In the genomic region with DNA sequence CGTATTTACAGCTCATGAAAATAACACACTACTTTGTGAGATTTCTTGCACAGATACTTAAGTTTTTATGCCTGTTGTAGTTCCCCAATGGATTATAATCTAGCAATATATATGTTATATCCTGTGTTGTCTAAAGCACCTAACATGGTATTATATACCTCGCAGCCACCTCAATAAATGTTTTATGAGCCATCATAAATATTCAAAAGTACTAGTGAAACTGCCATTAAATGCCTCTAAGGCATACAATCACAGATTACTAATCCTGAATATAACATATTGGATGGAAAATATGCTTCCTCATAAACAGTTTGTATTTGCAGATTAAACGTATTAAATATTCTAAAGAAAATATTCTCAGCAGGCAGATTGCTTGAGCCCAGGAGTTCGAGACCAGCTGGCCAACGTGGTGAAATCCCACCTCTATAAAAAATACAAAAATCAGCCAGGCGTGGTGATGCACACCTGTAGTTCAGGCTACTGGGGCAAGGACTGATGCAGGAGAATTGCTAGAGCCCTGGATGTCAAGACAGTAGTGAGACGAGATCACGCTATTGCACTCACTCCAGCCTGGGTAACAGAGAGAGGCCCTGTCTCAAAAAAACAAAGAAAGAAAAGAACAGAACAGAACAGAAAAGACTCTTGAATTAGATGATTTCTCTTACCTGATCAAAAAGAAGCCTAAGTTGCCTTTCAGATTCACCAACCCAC, we compare ENCODE assay signal across 25 cellular contexts.
"Had no signal": no experiment of that assay in that cellular context is flagged by ENCODE, and none has a peak within 500 bp of the region (broad histone marks: within the 10 kb centered on the region; RNA-seq: fewer than 3 reads in every experiment).

No MANE protein-coding gene starts in this region.

- H3K9me3 Mint-ChIP-seq: activated naive CD8-positive, alpha-beta T cell treated with anti-CD3 and anti-CD28 coated beads for 36 hours; effector memory CD8-positive, alpha-beta T cell; natural killer cell; type B pancreatic cell had no signal

- H3K4me1 Mint-ChIP-seq: activated naive CD8-positive, alpha-beta T cell treated with anti-CD3 and anti-CD28 coated beads for 36 hours; natural killer cell had no signal

- ATAC-seq: effector memory CD8-positive, alpha-beta T cell; left ventricle myocardium superior; natural killer cell; pancreas; psoas muscle had no signal

- H3K36me3 Mint-ChIP-seq: natural killer cell had no signal

- H3K4me3 ChIP-seq: colonic mucosa, dorsolateral prefrontal cortex, esophagus muscularis mucosa, hepatocyte, pancreas, psoas muscle, right atrium auricular region, thoracic aorta had no signal

- H3K79me2 ChIP-seq: hepatocyte had no signal

- H3K4me2 ChIP-seq: hepatocyte had no signal

- H3K4me1 ChIP-seq: colonic mucosa, esophagus muscularis mucosa, pancreas, psoas muscle, right atrium auricular region had no signal

- H3K27ac Mint-ChIP-seq: activated naive CD8-positive, alpha-beta T cell treated with anti-CD3 and anti-CD28 coated beads for 36 hours; effector memory CD8-positive, alpha-beta T cell; natural killer cell; type B pancreatic cell had no signal

- H3K27me3 Mint-ChIP-seq: activated naive CD8-positive, alpha-beta T cell treated with anti-CD3 and anti-CD28 coated beads for 36 hours; effector memory CD8-positive, alpha-beta T cell; type B pancreatic cell had no signal

- H2AFZ ChIP-seq: hepatocyte had no signal

- FAIRE-seq: bronchial epithelial cell, frontal cortex, pancreas had no signal

- H3K4me3 Mint-ChIP-seq: activated naive CD8-positive, alpha-beta T cell treated with anti-CD3 and anti-CD28 coated beads for 36 hours; effector memory CD8-positive, alpha-beta T cell; natural killer cell; type B pancreatic cell had no signal

- H3K27me3 ChIP-seq: colonic mucosa, dorsolateral prefrontal cortex, esophagus muscularis mucosa, hepatocyte, neutrophil, pancreas, right atrium auricular region had no signal

- DNase-seq: activated CD8-positive, alpha-beta memory T cell treated with anti-CD3 and anti-CD28 coated beads for 24 hours; activated CD8-positive, alpha-beta memory T cell treated with anti-CD3 and anti-CD28 coated beads, Interleukin-2, amount 50 U/mL, for 4 hours; activated naive CD4-positive, alpha-beta T cell treated with Interleukin-2 at 50 U/mL for 16 hours; activated naive CD8-positive, alpha-beta T cell treated with anti-CD3 and anti-CD28 coated beads for 36 hours; activated T-cell treated with anti-CD3 and anti-CD28 coated beads, Interleukin-2, amount 50 U/mL, for 48 hours; colonic mucosa; dorsolateral prefrontal cortex; effector memory CD8-positive, alpha-beta T cell; glutamatergic neuron; left ventricle myocardium superior; midbrain; natural killer cell; pancreas; psoas muscle; stimulated activated CD4-positive, alpha-beta T cell treated with anti-CD3 and anti-CD28 coated beads, Interleukin-4, amount 100 ng/mL, for 24 hours; stimulated activated naive CD4-positive, alpha-beta T cell treated with Interleukin-2 at 50 U/mL for 16 hours; T-helper 9 cell had no signal

- H3K36me3 ChIP-seq: colonic mucosa had no signal

- H3K27ac ChIP-seq: colonic mucosa, dorsolateral prefrontal cortex, esophagus muscularis mucosa, hepatocyte, neutrophil, pancreas, psoas muscle, right atrium auricular region, thoracic aorta had no signal

- H3K9me3 ChIP-seq: colonic mucosa, esophagus muscularis mucosa, neutrophil, pancreas, psoas muscle, right atrium auricular region, thoracic aorta had no signal
